ENCODE assay signal across 16 cellular contexts in the genomic region with DNA sequence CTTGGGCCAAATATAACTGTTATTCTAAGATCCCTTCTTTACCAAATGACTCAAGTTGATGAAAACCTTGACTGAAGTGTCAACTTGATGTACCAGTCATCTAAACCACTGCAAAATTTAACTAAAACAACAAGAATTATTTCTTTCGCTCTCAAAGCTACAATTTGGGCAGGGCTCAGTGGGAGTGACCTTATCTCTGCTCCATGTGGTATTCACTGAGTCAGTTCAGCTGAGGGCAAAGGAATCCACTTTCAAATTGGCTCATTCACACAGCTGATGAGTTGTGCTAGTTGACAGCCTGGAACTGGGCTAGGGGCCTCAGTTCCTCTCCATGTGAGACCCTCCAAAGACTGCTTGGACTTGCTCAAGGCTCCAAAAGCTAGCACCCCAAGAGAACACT.
DNase-seq lines count a peak whose midpoint lies in the region.
"Had no signal": no experiment of that assay in that cellular context is flagged by ENCODE, and none has a peak within 500 bp of the region (broad histone marks: within the 10 kb centered on the region; RNA-seq: fewer than 3 reads in every experiment).

No MANE protein-coding gene starts in this region.

- H3K9me3 ChIP-seq in MG63 = no peaks in the 10 kb centered on the region

- no peaks in the 10 kb centered on the region for H3K36me3 ChIP-seq in MG63

- H3K4me3 ChIP-seq in MG63 = no peak overlapping the region

- no peak overlapping the region for H3K4me3 Mint-ChIP-seq in activated CD4-positive, alpha-beta memory T cell treated with anti-CD3 and anti-CD28 coated beads for 36 hours

- intact Hi-C loops in activated CD4-positive, alpha-beta memory T cell treated with anti-CD3 and anti-CD28 coated beads for 36 hours (cut with micrococcal nuclease) = no loop called here

- peaks cover 3% of the 10 kb centered on the region for H3K27me3 Mint-ChIP-seq in activated CD4-positive, alpha-beta memory T cell treated with anti-CD3 and anti-CD28 coated beads for 36 hours

- H3K4me1 Mint-ChIP-seq in activated CD4-positive, alpha-beta memory T cell treated with anti-CD3 and anti-CD28 coated beads for 36 hours (ENCODE audit: low read depth) = no peaks in the 10 kb centered on the region

- no peak overlapping the region for H3K27ac Mint-ChIP-seq in activated CD4-positive, alpha-beta memory T cell treated with anti-CD3 and anti-CD28 coated beads for 36 hours

- H3K36me3 Mint-ChIP-seq in activated CD4-positive, alpha-beta memory T cell treated with anti-CD3 and anti-CD28 coated beads for 36 hours = no peaks in the 10 kb centered on the region

- POLR2A ChIA-PET in activated CD4-positive, alpha-beta memory T cell treated with anti-CD3 and anti-CD28 coated beads for 36 hours (lab: Charles Lee) = interaction anchor here (0.6 kb wide), 1 partner anchor 1059 kb away, joined by 4 read pairs; no protein-coding TSS in a partner anchor

- in situ Hi-C loops in Caki2 (cut with HindIII; ENCODE audit: low pct_unique_long_range_greater_than_20kb, low sequenced_read_pairs) = no loop called here

- H3K27me3 ChIP-seq in MG63 = no peaks in the 10 kb centered on the region

- DNase-seq in Caki2 (ENCODE audit: low read depth) = peak; percentile 44
- peak; percentile 11 for DNase-seq in MG63
- peak; percentile 34 for DNase-seq in astrocyte of the hippocampus (ENCODE audit: low read depth, low spot score)
- peak; percentile 21 for DNase-seq in iris pigment epithelial cell (ENCODE audit: low read depth)
- no peak for DNase-seq in activated CD4-positive, alpha-beta memory T cell treated with anti-CD3 and anti-CD28 coated beads for 36 hours
- DNase-seq in HuH-7 (ENCODE audit: low spot score) = no peak
- DNase-seq in NCI-H1694 treated with DMSO at 0.1 percent for 48 hours (lab: John Stamatoyannopoulos, UW) = no peak
- DNase-seq: GF-D8, Karpas-422, MV-4-11, NCI-H1105, NCI-H1436 treated with DMSO at 0.1 percent for 48 hours, NCI-H1930, NCI-H2107, NCI-H69, SHP77 treated with DMSO at 0.1 percent for 48 hours had no signal

- CTCF ChIA-PET in activated CD4-positive, alpha-beta memory T cell treated with anti-CD3 and anti-CD28 coated beads for 36 hours (lab: Charles Lee) = no interaction called here

- H3K9me3 Mint-ChIP-seq in activated CD4-positive, alpha-beta memory T cell treated with anti-CD3 and anti-CD28 coated beads for 36 hours = no peaks in the 10 kb centered on the region

Comparison
In these comparisons a context has a peak if more than half of its experiments do, and no peak if none do; other contexts are left out.
1. DNase-seq: peak in Caki2 (single experiment), MG63 (single experiment), astrocyte of the hippocampus (single experiment) and iris pigment epithelial cell (single experiment); none in activated CD4-positive, alpha-beta memory T cell treated with anti-CD3 and anti-CD28 coated beads for 36 hours (single experiment), HuH-7 (single experiment) and NCI-H1694 treated with DMSO at 0.1 percent for 48 hours (single experiment).